8 cellular contexts compared by ENCODE assay signal in the genomic region with DNA sequence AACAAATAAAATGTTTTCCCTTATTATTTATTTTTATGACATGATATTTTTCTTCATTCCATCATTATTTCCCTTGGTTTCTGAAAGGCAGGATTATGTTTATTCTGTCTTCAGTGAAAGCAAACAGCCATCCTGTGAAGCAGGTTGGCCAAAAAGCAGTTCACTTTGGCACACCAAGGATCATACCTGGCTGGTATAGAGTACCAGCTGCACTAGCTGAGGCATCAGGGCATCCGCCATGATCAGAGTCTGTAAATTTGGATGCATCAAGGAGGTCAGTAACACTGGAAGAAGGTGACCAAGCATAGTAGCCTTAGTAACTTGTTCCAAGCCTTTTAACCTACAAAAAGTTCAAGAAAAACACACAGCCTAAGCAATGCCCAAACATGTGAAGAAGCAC.
"Had no signal": no experiment of that assay in that cellular context is flagged by ENCODE, and none has a peak within 500 bp of the region (broad histone marks: within the 10 kb centered on the region; RNA-seq: fewer than 3 reads in every experiment).

No MANE protein-coding gene starts in this region.

- H3K27ac Mint-ChIP-seq: GM23338, HFFc6 had no signal

- ATAC-seq: GM23338, HCT116 had no signal

- H3K9me3 Mint-ChIP-seq: GM23338, H9, HFFc6 had no signal

- H3K4me3 Mint-ChIP-seq: GM23338, H9, HFFc6 had no signal

- DNase-seq: GM23248, GOT3, H7, H9, HCEC 1CT, HFFc6 had no signal
